Comparison of ENCODE assay signal across 8 cellular contexts in genomic region chr16:88811600-88811849, GRCh38. TPM values are rescaled to one million over a fixed set of nuclear protein-coding genes. Genes with fewer than 3 reads are reported as not detected.
A peak's percentile ranks its signal among the peaks of the same experiment; 100 is the strongest.
DNase-seq lines count a peak whose midpoint lies in the region; ATAC-seq, FAIRE-seq and TF ChIP-seq lines count a peak whose summit lies in the region.

No MANE protein-coding gene starts in this region.

- DNase-seq in HepG2 (ENCODE audit: low spot score) (no peak), upper lobe of right lung (no peak), AML-193 (lab: John Stamatoyannopoulos, UW) (no peak), GM19240 (ENCODE audit: insufficient read length, low spot score) (no peak)

- TF ChIP-seq EP300 in HepG2 (IDR thresholded peaks at IDR 0.05; ENCODE audit: low read depth in 2 of 2, low read length in 2 of 2) (no peak), HepG2 (CRISPR knock-in tag; IDR thresholded peaks at IDR 0.05; ENCODE audit: borderline replicate concordance) (no peak)

- CTCF ChIA-PET in HepG2 (lab: Yijun Ruan, JAX; ENCODE audit: low intra/inter-chr PET ratio, low total read pairs), result interaction anchor here (0.8 to 1.0 kb wide), 3 partner anchors 10 to 28 kb away, joined by 3 read pairs; no protein-coding TSS in a partner anchor

- H3K9ac ChIP-seq in HepG2 (ENCODE audit: insufficient read depth, low read depth, low read length), result peak overlapping the region; percentile 90

- intact Hi-C loops in HepG2 (cut with micrococcal nuclease; ENCODE audit: unreplicated experiment), result loop anchor here (5.0 kb wide), 1 partner anchor 54 kb away; no protein-coding TSS in a partner anchor
- intact Hi-C loops in upper lobe of right lung (cut with DNase I), result no loop called here

- no peak for TF ChIP-seq RAD21 in HepG2 (CRISPR knock-in tag; IDR thresholded peaks at IDR 0.05)

- ATAC-seq in HG02571 (IDR thresholded peaks at IDR 0.05; ENCODE audit: unreplicated experiment) (peak; percentile 12), HepG2 (no peak), upper lobe of right lung (no peak), HG03095 (IDR thresholded peaks at IDR 0.05; ENCODE audit: unreplicated experiment) (no peak)

- peaks cover 14% of the 10 kb centered on the region; the same call in 1 of the 2 replicates for H4K20me1 ChIP-seq in HepG2 (ENCODE audit: insufficient read depth, low read length)

- H3K27ac ChIP-seq in HepG2 (ENCODE audit: extremely low read length, insufficient read depth, low read length), result peak overlapping the region; percentile 76
- H3K27ac ChIP-seq in upper lobe of right lung, result peak overlapping the region; percentile 96

- POLR2A ChIA-PET in HepG2 (lab: Yijun Ruan, JAX), result interaction anchor here (0.7 to 4.9 kb wide), 13 partner anchors 8 to 406 kb away, joined by 3 to 36 read pairs (median 5); partner anchors contain the start of genes CDT1, GALNS, TRAPPC2L and ZNF778

- H3K36me3 ChIP-seq in HepG2 (replicated peaks in 1 of 2; ENCODE audit: control insufficient read depth in 1 of 2, insufficient read depth in 2 of 2, low read length in 2 of 2) (peaks cover 11 to 33% of the 10 kb centered on the region in 2 experiments), upper lobe of right lung (peaks cover 14% of the 10 kb centered on the region)

- TF ChIP-seq CTCF in HepG2 (CRISPR knock-in tag; IDR thresholded peaks at IDR 0.05), result no peak
- TF ChIP-seq CTCF in upper lobe of right lung (IDR thresholded peaks at IDR 0.05), result no peak

- H3K4me1 ChIP-seq in HepG2 (ENCODE audit: insufficient read depth, low read length) (peaks cover 33% of the 10 kb centered on the region), upper lobe of right lung (peaks cover 23% of the 10 kb centered on the region)

- no peak overlapping the region for H2AFZ ChIP-seq in HepG2 (ENCODE audit: low read length)

- H3K9me3 ChIP-seq in HepG2 (ENCODE audit: low read length), result no peaks in the 10 kb centered on the region
- H3K9me3 ChIP-seq in upper lobe of right lung, result no peaks in the 10 kb centered on the region

- no peaks in the 10 kb centered on the region for H3K36me3 Mint-ChIP-seq in activated naive CD8-positive, alpha-beta T cell

- in situ Hi-C loops in HepG2 (cut with HindIII; ENCODE audit: extremely low pct_ligation_motif_present, low pct_unique_long_range_greater_than_20kb), result loop anchor here (5.0 kb wide), 1 partner anchor 46 kb away; the partner anchor contains the start of genes GALNS and TRAPPC2L

- no peaks in the 10 kb centered on the region for H3K27me3 ChIP-seq in HepG2 (ENCODE audit: control insufficient read depth in 1 of 2, insufficient read depth in 2 of 2, low read length in 2 of 2)
- no peaks in the 10 kb centered on the region for H3K27me3 ChIP-seq in upper lobe of right lung

- no peak for FAIRE-seq in HepG2 (lab: Jason Lieb, UNC)

- H3K4me2 ChIP-seq in HepG2 (ENCODE audit: low read depth, low read length), result peak overlapping the region; percentile 98

- no peak for TF ChIP-seq POLR2A in HepG2 (IDR thresholded peaks at IDR 0.05; ENCODE audit: insufficient read depth in 1 of 2, low read depth in 2 of 2, low read length in 2 of 2)

- WGBS in HepG2 (ENCODE audit: low lambda C conversion rate), result 3% methylated on average over 8 of the region's 30 CpGs

- no peaks in the 10 kb centered on the region for H3K9me3 Mint-ChIP-seq in activated naive CD8-positive, alpha-beta T cell (ENCODE audit: low read depth)

- H3K27me3 Mint-ChIP-seq in activated naive CD8-positive, alpha-beta T cell, result no peaks in the 10 kb centered on the region

- H3K4me3 Mint-ChIP-seq in activated naive CD8-positive, alpha-beta T cell, result peak overlapping the region; percentile 94

- BruUV-seq in HepG2 (replicated peaks; lab: Mats Ljungman, UMichigan), result no TSS peak

- H3K79me2 ChIP-seq in HepG2 (ENCODE audit: insufficient read depth, low read length), result peaks cover 21% of the 10 kb centered on the region

- H3K4me3 ChIP-seq in GM08714 (ENCODE audit: low read length) (peak overlapping the region; percentile 85), HepG2 (replicated peaks in 1 of 3; ENCODE audit: insufficient read depth in 1 of 3, low read depth in 2 of 3, low read length in 3 of 3) (peak overlapping the region; percentile 72 to 90 (median 74)), upper lobe of right lung (peak overlapping the region; percentile 97)

- H3K4me1 Mint-ChIP-seq in activated naive CD8-positive, alpha-beta T cell (ENCODE audit: low read depth), result peaks cover 7% of the 10 kb centered on the region

- H3K27ac Mint-ChIP-seq in activated naive CD8-positive, alpha-beta T cell, result peak overlapping the region; percentile 92

RNA-seq across cellular contexts. Expression of gene APRT, which starts 0.2 kb away (rescaled TPM):
- total RNA-seq in HepG2 (2016; rRNA removed; fragmentation: Illumina TruSeq; extraction: Trizol) (242 and 274 TPM in 2 replicates), upper lobe of right lung (85.2 TPM)
- 163 and 167 TPM in 2 replicates for total RNA-seq in HepG2 (2016; cell fraction: cytosol; rRNA removed; fragmentation: Illumina TruSeq; extraction: Trizol; ENCODE audit: low read depth)
- 238 and 275 TPM in 2 replicates for total RNA-seq in HepG2 (2016; cell fraction: insoluble cytoplasmic fraction; rRNA removed; fragmentation: Illumina TruSeq; extraction: Trizol)
- 188 and 208 TPM in 2 replicates for total RNA-seq in HepG2 (2016; cell fraction: membrane; rRNA removed; fragmentation: Illumina TruSeq; extraction: Trizol)
- total RNA-seq in HepG2 (2016; cell fraction: nucleus; rRNA removed; fragmentation: Illumina TruSeq; extraction: Trizol), result 99.7 and 110 TPM in 2 replicates
- 155 and 210 TPM in 2 replicates for polyA plus RNA-seq in HepG2 (2011; rRNA removed)
- 94.2 and 153 TPM in 2 replicates for polyA plus RNA-seq in HepG2 (2011; cell fraction: cytosol; rRNA removed)
- polyA plus RNA-seq in HepG2 (2011; cell fraction: nucleus; rRNA removed), result 101 and 126 TPM in 2 replicates
- polyA plus RNA-seq in HepG2 (2012), result 136 and 175 TPM in 2 replicates
- polyA plus RNA-seq in HepG2 (2016; cell fraction: cytosol; fragmentation: Illumina TruSeq; extraction: Trizol; ENCODE audit: low read depth), result 172 and 184 TPM in 2 replicates
- 339 and 349 TPM in 2 replicates for polyA plus RNA-seq in HepG2 (2016; cell fraction: insoluble cytoplasmic fraction; fragmentation: Illumina TruSeq; extraction: Trizol; ENCODE audit: low read depth)
- 196 and 203 TPM in 2 replicates for polyA plus RNA-seq in HepG2 (2016; cell fraction: membrane; fragmentation: Illumina TruSeq; extraction: Trizol; ENCODE audit: low read depth)
- polyA plus RNA-seq in HepG2 (2016; cell fraction: nucleus; fragmentation: Illumina TruSeq; extraction: Trizol; ENCODE audit: insufficient read depth, low read depth), result 192 and 201 TPM in 2 replicates
- polyA minus RNA-seq in HepG2 (2011; rRNA and poly(A)+ RNA removed; ENCODE audit: low replicate concordance), result 83.2 and 86.7 TPM in 2 replicates
- 75.3 and 84.8 TPM in 2 replicates for polyA minus RNA-seq in HepG2 (2011; cell fraction: cytosol; rRNA and poly(A)+ RNA removed)
- polyA minus RNA-seq in HepG2 (2011; cell fraction: nucleus; rRNA and poly(A)+ RNA removed), result 35.7 and 49.8 TPM in 2 replicates

RNA-seq across cellular contexts. Expression of gene CDT1, which starts 7.9 kb away (rescaled TPM):
- total RNA-seq in HepG2 (2016; rRNA removed; fragmentation: Illumina TruSeq; extraction: Trizol) (16.5 and 23.1 TPM in 2 replicates), upper lobe of right lung (1.0 TPM)
- 14.3 and 18.2 TPM in 2 replicates for total RNA-seq in HepG2 (2016; cell fraction: cytosol; rRNA removed; fragmentation: Illumina TruSeq; extraction: Trizol; ENCODE audit: low read depth)
- total RNA-seq in HepG2 (2016; cell fraction: insoluble cytoplasmic fraction; rRNA removed; fragmentation: Illumina TruSeq; extraction: Trizol), result 15.0 and 21.7 TPM in 2 replicates
- total RNA-seq in HepG2 (2016; cell fraction: membrane; rRNA removed; fragmentation: Illumina TruSeq; extraction: Trizol), result 30.9 and 31.0 TPM in 2 replicates
- total RNA-seq in HepG2 (2016; cell fraction: nucleus; rRNA removed; fragmentation: Illumina TruSeq; extraction: Trizol), result 12.6 and 18.8 TPM in 2 replicates
- polyA plus RNA-seq in HepG2 (2011; rRNA removed), result 17.9 and 23.8 TPM in 2 replicates
- 15.0 and 37.3 TPM in 2 replicates for polyA plus RNA-seq in HepG2 (2011; cell fraction: cytosol; rRNA removed)
- 29.6 and 46.8 TPM in 2 replicates for polyA plus RNA-seq in HepG2 (2011; cell fraction: nucleus; rRNA removed)
- 13.5 and 17.6 TPM in 2 replicates for polyA plus RNA-seq in HepG2 (2012)
- 18.5 and 24.2 TPM in 2 replicates for polyA plus RNA-seq in HepG2 (2016; cell fraction: cytosol; fragmentation: Illumina TruSeq; extraction: Trizol; ENCODE audit: low read depth)
- 22.4 and 29.0 TPM in 2 replicates for polyA plus RNA-seq in HepG2 (2016; cell fraction: insoluble cytoplasmic fraction; fragmentation: Illumina TruSeq; extraction: Trizol; ENCODE audit: low read depth)
- 25.4 and 37.1 TPM in 2 replicates for polyA plus RNA-seq in HepG2 (2016; cell fraction: membrane; fragmentation: Illumina TruSeq; extraction: Trizol; ENCODE audit: low read depth)
- 34.6 and 39.8 TPM in 2 replicates for polyA plus RNA-seq in HepG2 (2016; cell fraction: nucleus; fragmentation: Illumina TruSeq; extraction: Trizol; ENCODE audit: insufficient read depth, low read depth)
- 25.0 and 71.0 TPM in 2 replicates for polyA minus RNA-seq in HepG2 (2011; rRNA and poly(A)+ RNA removed; ENCODE audit: low replicate concordance)
- polyA minus RNA-seq in HepG2 (2011; cell fraction: cytosol; rRNA and poly(A)+ RNA removed), result 28.6 and 52.8 TPM in 2 replicates
- polyA minus RNA-seq in HepG2 (2011; cell fraction: nucleus; rRNA and poly(A)+ RNA removed), result 6.7 and 8.8 TPM in 2 replicates

RNA-seq across cellular contexts. Expression of gene PIEZO1, which starts 26.5 kb away (rescaled TPM):
- total RNA-seq in HepG2 (2016; rRNA removed; fragmentation: Illumina TruSeq; extraction: Trizol) (32.5 and 85.0 TPM in 2 replicates), upper lobe of right lung (196 TPM)
- total RNA-seq in HepG2 (2016; cell fraction: cytosol; rRNA removed; fragmentation: Illumina TruSeq; extraction: Trizol; ENCODE audit: low read depth), result 42.1 and 42.4 TPM in 2 replicates
- total RNA-seq in HepG2 (2016; cell fraction: insoluble cytoplasmic fraction; rRNA removed; fragmentation: Illumina TruSeq; extraction: Trizol), result 27.7 and 89.8 TPM in 2 replicates
- total RNA-seq in HepG2 (2016; cell fraction: membrane; rRNA removed; fragmentation: Illumina TruSeq; extraction: Trizol), result 37.0 TPM in 2 replicates
- 117 and 146 TPM in 2 replicates for total RNA-seq in HepG2 (2016; cell fraction: nucleus; rRNA removed; fragmentation: Illumina TruSeq; extraction: Trizol)
- 67.9 and 93.5 TPM in 2 replicates for polyA plus RNA-seq in HepG2 (2011; rRNA removed)
- polyA plus RNA-seq in HepG2 (2011; cell fraction: cytosol; rRNA removed), result 42.8 and 69.2 TPM in 2 replicates
- polyA plus RNA-seq in HepG2 (2011; cell fraction: nucleus; rRNA removed), result 643 and 860 TPM in 2 replicates
- 52.4 and 78.3 TPM in 2 replicates for polyA plus RNA-seq in HepG2 (2012)
- 12.7 and 13.6 TPM in 2 replicates for polyA plus RNA-seq in HepG2 (2016; cell fraction: cytosol; fragmentation: Illumina TruSeq; extraction: Trizol; ENCODE audit: low read depth)
- polyA plus RNA-seq in HepG2 (2016; cell fraction: insoluble cytoplasmic fraction; fragmentation: Illumina TruSeq; extraction: Trizol; ENCODE audit: low read depth), result 33.4 and 36.7 TPM in 2 replicates
- polyA plus RNA-seq in HepG2 (2016; cell fraction: membrane; fragmentation: Illumina TruSeq; extraction: Trizol; ENCODE audit: low read depth), result 20.6 and 22.7 TPM in 2 replicates
- 296 and 336 TPM in 2 replicates for polyA plus RNA-seq in HepG2 (2016; cell fraction: nucleus; fragmentation: Illumina TruSeq; extraction: Trizol; ENCODE audit: insufficient read depth, low read depth)
- 101 and 184 TPM in 2 replicates for polyA minus RNA-seq in HepG2 (2011; rRNA and poly(A)+ RNA removed; ENCODE audit: low replicate concordance)
- 44.8 and 52.9 TPM in 2 replicates for polyA minus RNA-seq in HepG2 (2011; cell fraction: cytosol; rRNA and poly(A)+ RNA removed)
- polyA minus RNA-seq in HepG2 (2011; cell fraction: nucleus; rRNA and poly(A)+ RNA removed), result 89.5 and 109 TPM in 2 replicates

RNA-seq across cellular contexts. Expression of gene GALNS, which starts 45.2 kb away (rescaled TPM):
- total RNA-seq in HepG2 (2016; rRNA removed; fragmentation: Illumina TruSeq; extraction: Trizol) (2.8 and 9.2 TPM in 2 replicates), upper lobe of right lung (32.8 TPM)
- 3.6 and 3.7 TPM in 2 replicates for total RNA-seq in HepG2 (2016; cell fraction: cytosol; rRNA removed; fragmentation: Illumina TruSeq; extraction: Trizol; ENCODE audit: low read depth)
- 2.6 and 11.0 TPM in 2 replicates for total RNA-seq in HepG2 (2016; cell fraction: insoluble cytoplasmic fraction; rRNA removed; fragmentation: Illumina TruSeq; extraction: Trizol)
- 4.2 and 5.1 TPM in 2 replicates for total RNA-seq in HepG2 (2016; cell fraction: membrane; rRNA removed; fragmentation: Illumina TruSeq; extraction: Trizol)
- 12.2 and 14.1 TPM in 2 replicates for total RNA-seq in HepG2 (2016; cell fraction: nucleus; rRNA removed; fragmentation: Illumina TruSeq; extraction: Trizol)
- polyA plus RNA-seq in HepG2 (2011; rRNA removed), result 9.5 and 9.8 TPM in 2 replicates
- polyA plus RNA-seq in HepG2 (2011; cell fraction: cytosol; rRNA removed), result 7.1 and 10.3 TPM in 2 replicates
- polyA plus RNA-seq in HepG2 (2011; cell fraction: nucleus; rRNA removed), result 30.6 and 39.2 TPM in 2 replicates
- 8.2 and 13.0 TPM in 2 replicates for polyA plus RNA-seq in HepG2 (2012)
- 2.4 and 2.8 TPM in 2 replicates for polyA plus RNA-seq in HepG2 (2016; cell fraction: cytosol; fragmentation: Illumina TruSeq; extraction: Trizol; ENCODE audit: low read depth)
- 4.4 and 4.7 TPM in 2 replicates for polyA plus RNA-seq in HepG2 (2016; cell fraction: insoluble cytoplasmic fraction; fragmentation: Illumina TruSeq; extraction: Trizol; ENCODE audit: low read depth)
- 4.1 and 4.7 TPM in 2 replicates for polyA plus RNA-seq in HepG2 (2016; cell fraction: membrane; fragmentation: Illumina TruSeq; extraction: Trizol; ENCODE audit: low read depth)
- polyA plus RNA-seq in HepG2 (2016; cell fraction: nucleus; fragmentation: Illumina TruSeq; extraction: Trizol; ENCODE audit: insufficient read depth, low read depth), result 27.3 and 29.9 TPM in 2 replicates
- polyA minus RNA-seq in HepG2 (2011; rRNA and poly(A)+ RNA removed; ENCODE audit: low replicate concordance), result 11.5 and 13.9 TPM in 2 replicates
- 5.2 and 6.1 TPM in 2 replicates for polyA minus RNA-seq in HepG2 (2011; cell fraction: cytosol; rRNA and poly(A)+ RNA removed)
- 13.4 and 18.0 TPM in 2 replicates for polyA minus RNA-seq in HepG2 (2011; cell fraction: nucleus; rRNA and poly(A)+ RNA removed)

RNA-seq across cellular contexts. Expression of gene TRAPPC2L, which starts 45.4 kb away (rescaled TPM):
- total RNA-seq in HepG2 (2016; rRNA removed; fragmentation: Illumina TruSeq; extraction: Trizol) (107 and 158 TPM in 2 replicates), upper lobe of right lung (43.9 TPM)
- total RNA-seq in HepG2 (2016; cell fraction: cytosol; rRNA removed; fragmentation: Illumina TruSeq; extraction: Trizol; ENCODE audit: low read depth), result 39.7 and 49.5 TPM in 2 replicates
- 117 and 161 TPM in 2 replicates for total RNA-seq in HepG2 (2016; cell fraction: insoluble cytoplasmic fraction; rRNA removed; fragmentation: Illumina TruSeq; extraction: Trizol)
- total RNA-seq in HepG2 (2016; cell fraction: membrane; rRNA removed; fragmentation: Illumina TruSeq; extraction: Trizol), result 55.4 and 64.8 TPM in 2 replicates
- total RNA-seq in HepG2 (2016; cell fraction: nucleus; rRNA removed; fragmentation: Illumina TruSeq; extraction: Trizol), result 54.9 and 68.3 TPM in 2 replicates
- 94.9 and 96.3 TPM in 2 replicates for polyA plus RNA-seq in HepG2 (2011; rRNA removed)
- polyA plus RNA-seq in HepG2 (2011; cell fraction: cytosol; rRNA removed), result 49.7 and 65.0 TPM in 2 replicates
- polyA plus RNA-seq in HepG2 (2011; cell fraction: nucleus; rRNA removed), result 60.0 and 63.3 TPM in 2 replicates
- 72.5 and 94.4 TPM in 2 replicates for polyA plus RNA-seq in HepG2 (2012)
- polyA plus RNA-seq in HepG2 (2016; cell fraction: cytosol; fragmentation: Illumina TruSeq; extraction: Trizol; ENCODE audit: low read depth), result 51.9 and 69.2 TPM in 2 replicates
- 217 and 222 TPM in 2 replicates for polyA plus RNA-seq in HepG2 (2016; cell fraction: insoluble cytoplasmic fraction; fragmentation: Illumina TruSeq; extraction: Trizol; ENCODE audit: low read depth)
- polyA plus RNA-seq in HepG2 (2016; cell fraction: membrane; fragmentation: Illumina TruSeq; extraction: Trizol; ENCODE audit: low read depth), result 75.4 and 76.3 TPM in 2 replicates
- 124 and 134 TPM in 2 replicates for polyA plus RNA-seq in HepG2 (2016; cell fraction: nucleus; fragmentation: Illumina TruSeq; extraction: Trizol; ENCODE audit: insufficient read depth, low read depth)
- polyA minus RNA-seq in HepG2 (2011; rRNA and poly(A)+ RNA removed; ENCODE audit: low replicate concordance), result 63.0 and 105 TPM in 2 replicates
- polyA minus RNA-seq in HepG2 (2011; cell fraction: cytosol; rRNA and poly(A)+ RNA removed), result 10.9 and 13.1 TPM in 2 replicates
- 45.4 and 54.3 TPM in 2 replicates for polyA minus RNA-seq in HepG2 (2011; cell fraction: nucleus; rRNA and poly(A)+ RNA removed)
